11 cellular contexts compared by ENCODE assay signal in genomic region chr20:7841967-7842301, GRCh38.
DNase-seq lines count a peak whose midpoint lies in the region; ATAC-seq and TF ChIP-seq lines count a peak whose summit lies in the region.
"Had no signal": no experiment of that assay in that cellular context is flagged by ENCODE, and none has a peak within 500 bp of the region (broad histone marks: within the 10 kb centered on the region; RNA-seq: fewer than 3 reads in every experiment).

No MANE protein-coding gene starts in this region.

- H3K4me1 ChIP-seq in mammary epithelial cell (ENCODE audit: insufficient read depth, low read length) (peaks cover 37% of the 10 kb centered on the region), right cardiac atrium (ENCODE audit: control insufficient read depth, insufficient read depth, low read length) (no peaks in the 10 kb centered on the region), uterus (peaks cover 0 to 5% of the 10 kb centered on the region in 2 donors)

- BruUV-seq in mammary epithelial cell (replicated peaks; lab: Mats Ljungman, UMichigan), result no TSS peak

- TF ChIP-seq CTCF in mammary epithelial cell (conservative IDR thresholded peaks at IDR 0.05 in 1 of 2, IDR thresholded peaks at IDR 0.05 in 1 of 2; ENCODE audit: extremely low read depth in 1 of 2, insufficient read depth in 1 of 2, low read depth in 1 of 2, low read length in 2 of 2) (no peak), uterus (IDR thresholded peaks at IDR 0.05) (no peak)

- H3K27ac ChIP-seq in mammary epithelial cell (ENCODE audit: insufficient read depth, low read depth, low read length) (peak overlapping the region; percentile 92), right cardiac atrium (ENCODE audit: low read length) (no peak overlapping the region), uterus (no peak overlapping the region)
- H3K27ac ChIP-seq: vagina had no signal

- no peaks in the 10 kb centered on the region for H3K79me2 ChIP-seq in mammary epithelial cell (ENCODE audit: insufficient read depth, low read length)

- peak overlapping the region; percentile 45 for H2AFZ ChIP-seq in mammary epithelial cell (ENCODE audit: low read depth, low read length)

- intact Hi-C loops in mammary epithelial cell (cut with micrococcal nuclease) (loop anchor here (5.0 kb wide), 1 partner anchor 70 kb away; no protein-coding TSS in a partner anchor), right cardiac atrium (cut with DNase I) (loop anchor here in 1 of 4 donors (2.0 kb wide), 1 partner anchor 21 kb away; no protein-coding TSS in a partner anchor), uterus (cut with DNase I; ENCODE audit: low total_unique reads) (no loop called here)

- CTCF ChIA-PET in mammary epithelial cell (lab: Charles Lee; ENCODE audit: low non-redundant PET), result interaction anchor here (0.5 to 0.6 kb wide), 2 partner anchors 18 to 214 kb away, joined by 3 to 16 read pairs; no protein-coding TSS in a partner anchor

- peak; percentile 71 for DNase-seq in HS-27A (ENCODE audit: low read depth)
- peak; percentile 91 for DNase-seq in mammary epithelial cell
- DNase-seq in right cardiac atrium, result peak; percentile 67 to 85 (median 74)
- DNase-seq in uterus, result peak; percentile 39 to 49
- no peak for DNase-seq in stimulated activated naive CD4-positive, alpha-beta T cell (lab: John Stamatoyannopoulos, UW)
- DNase-seq in GM19240 (ENCODE audit: insufficient read length, low spot score), result no peak
- no peak for DNase-seq in NOMO-1 (lab: John Stamatoyannopoulos, UW; ENCODE audit: unreplicated experiment in 2 of 2)
- DNase-seq: activated CD4-positive, alpha-beta T cell treated with anti-CD3 and anti-CD28 coated beads for 48 hours; NCI-H774; stimulated activated CD4-positive, alpha-beta T cell treated with anti-CD3 and anti-CD28 coated beads, Interleukin-4, amount 100 ng/mL, for 24 hours had no signal

- H3K4me3 ChIP-seq in mammary epithelial cell (replicated peaks in 1 of 3; ENCODE audit: insufficient read depth in 1 of 3, low read depth in 2 of 3, low read length in 3 of 3) (no peak overlapping the region), right cardiac atrium (ENCODE audit: low read length) (no peak overlapping the region), uterus (no peak overlapping the region)
- H3K4me3 ChIP-seq: vagina had no signal

- H3K9ac ChIP-seq in mammary epithelial cell (ENCODE audit: insufficient read depth, low read length), result peak overlapping the region; percentile 58

- H3K36me3 ChIP-seq in mammary epithelial cell (ENCODE audit: insufficient read depth, low read length) (no peaks in the 10 kb centered on the region), uterus (no peaks in the 10 kb centered on the region)
- H3K36me3 ChIP-seq: vagina had no signal

- no peaks in the 10 kb centered on the region for H4K20me1 ChIP-seq in mammary epithelial cell (ENCODE audit: insufficient read depth, low read length)

- WGBS in mammary epithelial cell (ENCODE audit: low coverage, missing lambda C conversion rate), result 0% methylated on average over 2 of the region's 2 CpGs
- WGBS in right cardiac atrium, result 39% methylated on average over 2 of the region's 2 CpGs

- peak; percentile 96 to 99 for ATAC-seq in right cardiac atrium

- no peaks in the 10 kb centered on the region for H3K27me3 ChIP-seq in mammary epithelial cell (ENCODE audit: insufficient read depth, low read length)
- no peaks in the 10 kb centered on the region for H3K27me3 ChIP-seq in right cardiac atrium (ENCODE audit: control insufficient read depth, insufficient read depth)
- no peaks in the 10 kb centered on the region for H3K27me3 ChIP-seq in uterus
- H3K27me3 ChIP-seq: vagina had no signal

- no peaks in the 10 kb centered on the region for H3K9me3 ChIP-seq in mammary epithelial cell (replicated peaks; ENCODE audit: insufficient read depth, low read length)
- H3K9me3 ChIP-seq in right cardiac atrium (ENCODE audit: control insufficient read depth, low read length), result no peaks in the 10 kb centered on the region
- H3K9me3 ChIP-seq in uterus, result no peaks in the 10 kb centered on the region
- H3K9me3 ChIP-seq: vagina had no signal

- dilution Hi-C loops in mammary epithelial cell (cut with HindIII; ENCODE audit: low sequenced_read_pairs), result no loop called here

- H3K4me2 ChIP-seq in mammary epithelial cell (ENCODE audit: insufficient read depth, low read depth, low read length), result peak overlapping the region; percentile 54

- TF ChIP-seq POLR2A in uterus (IDR thresholded peaks at IDR 0.05), result no peak

- in situ Hi-C loops in mammary epithelial cell (cut with MboI; ENCODE audit: low sequenced_read_pairs in 2 of 2), result no loop called here

Comparison
In these comparisons a context has a peak if more than half of its experiments do, and no peak if none do; other contexts are left out.
1. DNase-seq: peak in HS-27A (single experiment), mammary epithelial cell (single experiment), right cardiac atrium (3 of 3) and uterus (2 of 2); none in stimulated activated naive CD4-positive, alpha-beta T cell (0 of 6), GM19240 (single experiment) and NOMO-1 (0 of 2).